In the genomic region with DNA sequence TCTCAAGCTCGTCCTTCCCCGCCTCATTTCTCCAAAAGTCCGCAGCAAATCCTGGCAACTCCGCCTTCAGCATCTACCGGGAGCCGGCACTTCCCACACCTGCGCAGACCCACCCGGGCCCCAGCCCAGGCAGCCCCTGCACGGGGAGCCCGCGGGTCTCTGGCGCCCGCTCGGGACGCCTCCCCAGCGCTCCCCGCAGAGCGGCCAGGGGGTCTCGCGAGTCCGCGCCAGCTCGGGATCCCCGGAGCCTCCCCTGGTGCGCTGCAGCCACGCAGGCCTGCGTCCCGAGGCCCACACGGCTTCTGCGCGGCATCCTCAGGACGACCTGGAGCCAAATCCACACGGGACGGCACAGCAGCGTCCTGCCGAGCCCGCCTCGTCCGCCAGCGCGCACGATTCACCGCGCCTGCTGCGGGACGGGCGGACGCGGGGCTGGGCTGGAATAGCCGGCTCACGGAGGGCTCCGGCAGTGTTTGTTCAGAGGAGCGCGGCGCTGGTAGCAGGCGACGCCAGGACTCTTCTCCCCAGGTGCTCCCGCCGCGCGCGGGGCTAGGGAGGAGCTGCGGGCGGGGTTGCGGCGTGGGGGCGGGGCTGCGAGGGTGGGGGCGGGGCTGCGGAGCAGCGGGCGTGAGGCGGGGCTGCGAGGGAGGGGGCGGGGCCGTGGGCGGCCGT, we compare ENCODE assay signal across 8 cellular contexts. TPM values are rescaled to one million over a fixed set of nuclear protein-coding genes. Genes with fewer than 3 reads are reported as not detected.
A peak's percentile ranks its signal among the peaks of the same experiment; 100 is the strongest.
DNase-seq lines count a peak whose midpoint lies in the region; ATAC-seq and TF ChIP-seq lines count a peak whose summit lies in the region.

No MANE protein-coding gene starts in this region.

- H3K27me3 Mint-ChIP-seq in activated naive CD4-positive, alpha-beta T cell treated with anti-CD3 and anti-CD28 coated beads, Interleukin-2, amount 50 U/mL, for 24 hours: no peaks in the 10 kb centered on the region
- H3K27me3 Mint-ChIP-seq in chondrocyte (ENCODE audit: low read depth): no peaks in the 10 kb centered on the region

- H3K4me3 ChIP-seq in upper lobe of left lung: peak overlapping the region; percentile 71 to 96 (median 78)

- no peak for DNase-seq in activated naive CD4-positive, alpha-beta T cell treated with Interleukin-2 at 50 U/mL for 16 hours
- DNase-seq in NCI-H748 (lab: John Stamatoyannopoulos, UW; ENCODE audit: unreplicated experiment): peak; percentile 84
- no peak for DNase-seq in chondrocyte (ENCODE audit: low spot score)
- peak; percentile 85 for DNase-seq in medulla oblongata (ENCODE audit: extremely low spot score)
- DNase-seq in upper lobe of left lung: no peak
- no peak for DNase-seq in dedifferentiated amniotic fluid mesenchymal stem cell (ENCODE audit: extremely low spot score)

- peak in 2 of 4 donors; percentile 10 to 41 for TF ChIP-seq POLR2A in upper lobe of left lung (IDR thresholded peaks at IDR 0.05)

- WGBS in upper lobe of left lung, 2 donors: 2 to 3% methylated on average over 18 of the region's 78 CpGs

- H3K27me3 ChIP-seq in upper lobe of left lung: no peaks in the 10 kb centered on the region

- H3K4me3 Mint-ChIP-seq in activated naive CD4-positive, alpha-beta T cell treated with anti-CD3 and anti-CD28 coated beads, Interleukin-2, amount 50 U/mL, for 24 hours: peak overlapping the region; percentile 84
- peak overlapping the region; percentile 81 for H3K4me3 Mint-ChIP-seq in chondrocyte (ENCODE audit: unreplicated experiment)

- no peak for TF ChIP-seq EP300 in upper lobe of left lung (IDR thresholded peaks at IDR 0.05)

- no peaks in the 10 kb centered on the region for H3K36me3 Mint-ChIP-seq in activated naive CD4-positive, alpha-beta T cell treated with anti-CD3 and anti-CD28 coated beads, Interleukin-2, amount 50 U/mL, for 24 hours
- no peaks in the 10 kb centered on the region for H3K36me3 Mint-ChIP-seq in chondrocyte (ENCODE audit: low read depth)

- TF ChIP-seq CTCF in chondrocyte (IDR thresholded peaks at IDR 0.05) (no peak), upper lobe of left lung (IDR thresholded peaks at IDR 0.05) (peak in 1 of 6 experiments; percentile 15)

- H3K9me3 ChIP-seq in upper lobe of left lung: no peaks in the 10 kb centered on the region

- H3K4me1 Mint-ChIP-seq in activated naive CD4-positive, alpha-beta T cell treated with anti-CD3 and anti-CD28 coated beads, Interleukin-2, amount 50 U/mL, for 24 hours: peaks cover 45% of the 10 kb centered on the region
- peaks cover 45% of the 10 kb centered on the region for H3K4me1 Mint-ChIP-seq in chondrocyte (ENCODE audit: low read depth)

- peak overlapping the region; percentile 83 for H3K27ac Mint-ChIP-seq in activated naive CD4-positive, alpha-beta T cell treated with anti-CD3 and anti-CD28 coated beads, Interleukin-2, amount 50 U/mL, for 24 hours
- peak overlapping the region; percentile 49 for H3K27ac Mint-ChIP-seq in chondrocyte (ENCODE audit: unreplicated experiment)

- peak; percentile 40 for ATAC-seq in HG03108 (IDR thresholded peaks at IDR 0.05; ENCODE audit: unreplicated experiment)
- ATAC-seq in upper lobe of left lung (ENCODE audit: low FRiP score in 2 of 2): peak in 1 of 2 donors; percentile 17

- H3K4me1 ChIP-seq in upper lobe of left lung: peaks cover 45 to 63% (median 51%) of the 10 kb centered on the region in 4 donors

- peak overlapping the region; percentile 52 to 68 (median 60) for H3K27ac ChIP-seq in upper lobe of left lung

- no peaks in the 10 kb centered on the region for H3K9me3 Mint-ChIP-seq in activated naive CD4-positive, alpha-beta T cell treated with anti-CD3 and anti-CD28 coated beads, Interleukin-2, amount 50 U/mL, for 24 hours
- no peaks in the 10 kb centered on the region for H3K9me3 Mint-ChIP-seq in chondrocyte (ENCODE audit: low read depth)

- no peaks in the 10 kb centered on the region for H3K36me3 ChIP-seq in upper lobe of left lung

RNA-seq across cellular contexts. Expression of a gene that starts 0.8 kb away (rescaled TPM):
- total RNA-seq in chondrocyte (24.6 to 34.1 TPM (median 25.9 TPM) in 3 replicates), upper lobe of left lung (10 to 100 TPM; 25.7 to 93.2 (median 37.9) TPM)

RNA-seq across cellular contexts. Expression of a gene that starts 14.7 kb away (rescaled TPM):
- total RNA-seq in chondrocyte (20.0 to 31.3 TPM (median 28.7 TPM) in 3 replicates), upper lobe of left lung (100 to 1,000 TPM in 5 of 6 donors, 10 to 100 TPM in 1; 80.2 to 222 (median 129) TPM)

RNA-seq across cellular contexts. Expression of a gene that starts 14.9 kb away (rescaled TPM):
- total RNA-seq in chondrocyte (3.8 to 6.1 TPM (median 5.5 TPM) in 3 replicates), upper lobe of left lung (10 to 100 TPM in 2 of 6 donors, 1 to 10 TPM in 4; 4.6 to 32.5 (median 6.7) TPM)

RNA-seq across cellular contexts. Expression of a gene that starts 38.1 kb away (rescaled TPM):
- total RNA-seq in chondrocyte: 2.6 to 2.9 TPM (median 2.7 TPM) in 3 replicates
- 10 to 100 TPM in 1 of 6 donors, 1 to 10 TPM in 5; 3.5 to 11.5 (median 5.8) TPM for total RNA-seq in upper lobe of left lung

RNA-seq across cellular contexts. Expression of a gene that starts 40.1 kb away (rescaled TPM):
- 65.1 to 77.7 TPM (median 68.0 TPM) in 3 replicates for total RNA-seq in chondrocyte
- 10 to 100 TPM; 45.5 to 85.0 (median 59.9) TPM for total RNA-seq in upper lobe of left lung

Comparison
In these comparisons a context has a peak if more than half of its experiments do, and no peak if none do; other contexts are left out.
1. DNase-seq: peak in NCI-H748 (single experiment) and medulla oblongata (single experiment); none in activated naive CD4-positive, alpha-beta T cell treated with Interleukin-2 at 50 U/mL for 16 hours (single experiment), chondrocyte (single experiment), upper lobe of left lung (0 of 2) and dedifferentiated amniotic fluid mesenchymal stem cell (single experiment).